Comparison of ENCODE assay signal across 8 cellular contexts in the genomic region with DNA sequence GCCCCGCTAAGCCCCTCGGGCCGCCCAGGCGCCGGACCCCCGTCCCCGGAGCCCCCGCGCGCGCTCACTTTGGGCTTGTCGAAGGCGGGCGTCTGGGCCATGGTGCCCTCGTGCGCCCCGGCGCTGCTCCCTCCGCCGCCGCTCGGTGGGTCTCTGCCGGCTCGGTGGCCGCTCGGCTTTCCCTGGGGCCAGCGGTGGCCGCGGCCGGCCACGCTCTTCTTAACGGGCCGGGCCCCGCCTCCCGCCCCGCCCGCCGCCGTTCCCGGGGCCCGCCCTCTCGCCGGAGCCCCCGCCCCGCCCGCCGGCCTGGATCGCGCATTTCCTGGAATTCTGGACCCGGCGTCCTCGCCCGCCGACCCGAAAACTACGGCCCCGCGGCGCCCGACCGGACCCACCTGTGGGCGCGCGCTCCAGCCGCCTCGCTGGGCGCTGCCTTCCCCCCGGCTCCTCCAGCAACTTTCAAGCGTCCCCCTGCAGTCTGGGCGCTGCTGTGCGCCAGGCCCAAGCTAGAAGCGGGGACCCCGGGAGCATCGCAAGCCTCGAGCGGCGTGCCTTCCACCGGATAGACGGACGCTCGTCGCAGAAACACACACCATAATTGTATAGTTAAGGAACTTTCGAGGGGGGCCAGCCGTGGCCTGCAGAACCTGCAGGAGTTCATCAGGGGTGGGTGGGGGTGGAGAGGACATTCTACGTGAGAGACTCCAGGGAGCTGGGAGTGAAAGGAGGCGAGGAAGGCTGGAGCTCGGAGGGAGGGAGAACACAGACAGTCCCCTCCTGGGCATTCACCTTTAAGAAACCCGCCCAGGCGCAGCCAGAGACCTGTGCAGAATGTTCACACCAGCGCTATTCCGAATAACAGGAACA. TPM values are rescaled to one million over a fixed set of nuclear protein-coding genes. Genes with fewer than 3 reads are reported as not detected.
A peak's percentile ranks its signal among the peaks of the same experiment; 100 is the strongest.
DNase-seq lines count a peak whose midpoint lies in the region; ATAC-seq and TF ChIP-seq lines count a peak whose summit lies in the region.

A gene (minus strand): TSS at position 193 of the 867 bp plus-strand sequence. CDS start 92 bp downstream, at position 101.

- no peak for ATAC-seq in GM19324 (IDR thresholded peaks at IDR 0.05; ENCODE audit: low FRiP score, unreplicated experiment)

- TF ChIP-seq POLR2A in prostate gland (IDR thresholded peaks at IDR 0.05), result no peak

- no peaks in the 10 kb centered on the region for H3K36me3 ChIP-seq in SJCRH30
- H3K36me3 ChIP-seq in ascending aorta, result no peaks in the 10 kb centered on the region
- H3K36me3 ChIP-seq in right atrium auricular region, result no peaks in the 10 kb centered on the region
- H3K36me3 ChIP-seq in prostate gland, result no peaks in the 10 kb centered on the region

- DNase-seq in GDM1 (lab: John Stamatoyannopoulos, UW) (peak; percentile 44), HPDE6-E6E7 (ENCODE audit: extremely low spot score) (peak; percentile 74), SJCRH30 (peak; percentile 60 to 76), ascending aorta (ENCODE audit: low spot score in 2 of 2) (peak in 1 of 2 donors; percentile 77), right atrium auricular region (ENCODE audit: low spot score) (peak; percentile 73), prostate gland (ENCODE audit: low spot score) (peak; percentile 34), GOT3 (lab: John Stamatoyannopoulos, UW) (no peak)

- H3K9me3 ChIP-seq in SJCRH30 (replicated peaks) (peaks cover 2% of the 10 kb centered on the region; the same call in 1 of the 2 replicates), ascending aorta (no peaks in the 10 kb centered on the region), right atrium auricular region (no peaks in the 10 kb centered on the region), prostate gland (no peaks in the 10 kb centered on the region)

- under 1% methylated on average over 28 of the region's 91 CpGs for WGBS in prostate gland

- H3K4me1 ChIP-seq in SJCRH30 (peaks cover 3% of the 10 kb centered on the region), ascending aorta (peaks cover 2 to 6% of the 10 kb centered on the region in 2 donors), right atrium auricular region (peaks cover 0 to 45% of the 10 kb centered on the region in 2 donors), prostate gland (replicated peaks) (no peaks in the 10 kb centered on the region)

- intact Hi-C loops in ascending aorta (cut with DNase I) (no loop called here), prostate gland (cut with DNase I) (no loop called here)

- TF ChIP-seq CTCF in ascending aorta (IDR thresholded peaks at IDR 0.05) (no peak), right atrium auricular region (IDR thresholded peaks at IDR 0.05) (peak in 1 of 2 donors; percentile 26), prostate gland (IDR thresholded peaks at IDR 0.05) (no peak)

- peak within 1 kb of the TSS; percentile 69 for H3K4me3 ChIP-seq in SJCRH30
- peak within 1 kb of the TSS; percentile 84 to 96 for H3K4me3 ChIP-seq in ascending aorta
- H3K4me3 ChIP-seq in right atrium auricular region, result peak within 1 kb of the TSS; percentile 70 to 85
- H3K4me3 ChIP-seq in prostate gland, result peak within 1 kb of the TSS; percentile 61 to 69

- H3K27me3 ChIP-seq in SJCRH30 (no peaks in the 10 kb centered on the region; the same call in 1 of the 2 replicates), ascending aorta (no peaks in the 10 kb centered on the region), right atrium auricular region (no peaks in the 10 kb centered on the region), prostate gland (replicated peaks; ENCODE audit: insufficient read depth) (no peaks in the 10 kb centered on the region)

- H3K27ac ChIP-seq in SJCRH30, result no peak within 1 kb of the TSS
- H3K27ac ChIP-seq in ascending aorta, result peak within 1 kb of the TSS; percentile 58 to 73
- H3K27ac ChIP-seq in right atrium auricular region, result peak within 1 kb of the TSS; percentile 85 to 87
- peak within 1 kb of the TSS; percentile 56 to 78 for H3K27ac ChIP-seq in prostate gland

RNA-seq across cellular contexts. Expression of the gene that starts here (rescaled TPM):
- 17.9 and 19.0 TPM in 2 replicates for total RNA-seq in SJCRH30 (2014; rRNA removed; shearing (Covaris generic))
- 0.75 TPM for total RNA-seq in ascending aorta
- total RNA-seq in right atrium auricular region, result 10 to 100 TPM in 1 of 2 donors, 1 to 10 TPM in 1; 6.3 to 16.7 TPM
- 1 to 10 TPM; 1.1 to 10.0 TPM for total RNA-seq in prostate gland
